In genomic region chr4:106201373-106201772, GRCh38 we compare ENCODE assay signal across 9 cellular contexts.
DNase-seq lines count a peak whose midpoint lies in the region; ATAC-seq and TF ChIP-seq lines count a peak whose summit lies in the region.
"Had no signal": no experiment of that assay in that cellular context is flagged by ENCODE, and none has a peak within 500 bp of the region (broad histone marks: within the 10 kb centered on the region; RNA-seq: fewer than 3 reads in every experiment).

No MANE protein-coding gene starts in this region.

- POLR2A ChIA-PET in Caco-2 (lab: Charles Lee): no interaction called here

- H3K4me3 Mint-ChIP-seq in Caco-2 (ENCODE audit: unreplicated experiment): no peak overlapping the region
- H3K4me3 Mint-ChIP-seq in HFFc6: no peak overlapping the region
- H3K4me3 Mint-ChIP-seq: T-helper 1 cell treated with Interleukin-12 subunit alpha and Interleukin-12 subunit beta and Interleukin-4 antibody, amounts not matched to agents 30 μg/mL and 1 μg/mL, for 36 hours had no signal

- H3K36me3 ChIP-seq in Caco-2 (ENCODE audit: control insufficient read depth, insufficient read depth, low read length): no peaks in the 10 kb centered on the region

- no peaks in the 10 kb centered on the region for H3K27me3 ChIP-seq in Caco-2 (replicated peaks; ENCODE audit: control insufficient read depth, insufficient read depth, low read length)

- H3K4me1 Mint-ChIP-seq in Caco-2 (ENCODE audit: low read depth, unreplicated experiment): no peaks in the 10 kb centered on the region
- peaks cover 3% of the 10 kb centered on the region; the same call in 1 of the 2 replicates for H3K4me1 Mint-ChIP-seq in HFFc6 (ENCODE audit: low read depth)

- H3K4me1 ChIP-seq in Caco-2: no peaks in the 10 kb centered on the region

- H3K4me3 ChIP-seq in Caco-2 (ENCODE audit: low read depth, low read length): no peak overlapping the region

- intact Hi-C loops in Caco-2 (cut with micrococcal nuclease; ENCODE audit: unreplicated experiment): loop anchor here (2.0 to 5.0 kb wide), 2 partner anchors 304 to 493 kb away; partner anchors contain the start of genes GSTCD, INTS12 and NPNT

- TF ChIP-seq CTCF in Caco-2 (IDR thresholded peaks at IDR 0.05; ENCODE audit: insufficient read depth in 1 of 2, low read depth in 1 of 2, low read length in 1 of 2, severe bottlenecking in 1 of 2, unreplicated experiment in 1 of 2) (peak; percentile 13 to 22), HFFc6 (IDR thresholded peaks at IDR 0.05) (peak; percentile 78)

- H3K36me3 Mint-ChIP-seq in Caco-2 (ENCODE audit: insufficient read depth, unreplicated experiment) (no peaks in the 10 kb centered on the region), HFFc6 (ENCODE audit: low read depth) (no peaks in the 10 kb centered on the region)

- BruUV-seq in Caco-2 (replicated peaks; lab: Mats Ljungman, UMichigan): no TSS peak

- H3K27ac Mint-ChIP-seq in Caco-2 (ENCODE audit: unreplicated experiment) (no peak overlapping the region), HFFc6 (no peak overlapping the region)
- H3K27ac Mint-ChIP-seq: T-helper 1 cell treated with Interleukin-12 subunit alpha and Interleukin-12 subunit beta and Interleukin-4 antibody, amounts not matched to agents 30 μg/mL and 1 μg/mL, for 36 hours had no signal

- DNase-seq in Caco-2 (no peak), HFFc6 (peak; percentile 21), SW480 (ENCODE audit: low spot score) (peak; percentile 36), kidney glomerular epithelial cell (lab: John Stamatoyannopoulos, UW) (peak; percentile 30), AG08396 (ENCODE audit: low spot score) (no peak), NCI-H524 treated with DMSO at 0.1 percent for 48 hours (lab: John Stamatoyannopoulos, UW) (no peak), NCI-H510A treated with DMSO at 0.1 percent for 48 hours (lab: John Stamatoyannopoulos, UW) (no peak)

- H3K27me3 Mint-ChIP-seq in Caco-2 (ENCODE audit: insufficient read depth, unreplicated experiment) (no peaks in the 10 kb centered on the region), HFFc6 (ENCODE audit: insufficient read depth) (no peaks in the 10 kb centered on the region)

- ATAC-seq in HG03342 (IDR thresholded peaks at IDR 0.05; ENCODE audit: unreplicated experiment): no peak

- CTCF ChIA-PET in Caco-2 (lab: Charles Lee): no interaction called here

- H3K9me3 Mint-ChIP-seq in Caco-2 (ENCODE audit: unreplicated experiment) (no peaks in the 10 kb centered on the region), HFFc6 (no peaks in the 10 kb centered on the region)
- H3K9me3 Mint-ChIP-seq: T-helper 1 cell treated with Interleukin-12 subunit alpha and Interleukin-12 subunit beta and Interleukin-4 antibody, amounts not matched to agents 30 μg/mL and 1 μg/mL, for 36 hours had no signal

- H3K9me3 ChIP-seq in Caco-2: no peaks in the 10 kb centered on the region

Comparison
In these comparisons a context has a peak if more than half of its experiments do, and no peak if none do; other contexts are left out.
1. DNase-seq: peak in HFFc6 (single experiment), SW480 (single experiment) and kidney glomerular epithelial cell (single experiment); none in Caco-2 (0 of 2), AG08396 (single experiment), NCI-H524 treated with DMSO at 0.1 percent for 48 hours (single experiment) and NCI-H510A treated with DMSO at 0.1 percent for 48 hours (single experiment).